ENCODE assay signal across 1 cellular context in the genomic region with DNA sequence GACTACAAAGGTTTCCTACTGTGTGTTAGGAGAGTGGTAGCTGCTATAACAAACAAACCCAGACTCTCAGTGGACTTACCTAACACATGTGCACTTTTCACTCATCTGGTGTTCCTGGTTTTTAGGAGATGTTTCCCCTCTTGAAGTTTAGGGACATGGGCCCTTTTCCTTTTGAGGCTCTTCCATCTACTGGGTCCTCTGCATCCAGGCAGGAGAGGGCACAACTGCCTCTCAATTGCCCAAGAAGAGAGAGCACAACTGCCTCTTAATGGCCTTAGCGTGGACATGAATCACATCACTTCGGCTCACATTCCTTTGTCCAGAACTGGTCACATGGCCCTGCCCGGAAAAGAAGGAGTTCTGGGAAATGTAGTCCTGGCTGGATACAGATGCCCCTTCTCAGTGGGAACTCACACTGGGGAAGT.
TF ChIP-seq lines count a peak whose summit lies in the region.

No MANE protein-coding gene starts in this region.

TF ChIP-seq in SK-N-SH, 30 proteins besides CTCF, POLR2A, EP300 and RAD21 (continued from another document):
- peak; percentile 95 for TF ChIP-seq USF1 (IDR thresholded peaks at IDR 0.05; ENCODE audit: borderline replicate concordance, low read depth)
- TF ChIP-seq, protein P1, sequence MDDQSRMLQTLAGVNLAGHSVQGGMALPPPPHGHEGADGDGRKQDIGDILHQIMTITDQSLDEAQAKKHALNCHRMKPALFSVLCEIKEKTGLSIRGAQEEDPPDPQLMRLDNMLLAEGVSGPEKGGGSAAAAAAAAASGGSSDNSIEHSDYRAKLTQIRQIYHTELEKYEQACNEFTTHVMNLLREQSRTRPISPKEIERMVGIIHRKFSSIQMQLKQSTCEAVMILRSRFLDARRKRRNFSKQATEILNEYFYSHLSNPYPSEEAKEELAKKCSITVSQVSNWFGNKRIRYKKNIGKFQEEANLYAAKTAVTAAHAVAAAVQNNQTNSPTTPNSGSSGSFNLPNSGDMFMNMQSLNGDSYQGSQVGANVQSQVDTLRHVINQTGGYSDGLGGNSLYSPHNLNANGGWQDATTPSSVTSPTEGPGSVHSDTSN (IDR thresholded peaks at IDR 0.05): no peak
- TF ChIP-seq GABPA (IDR thresholded peaks at IDR 0.05; ENCODE audit: low read depth): peak; percentile 57
- TF ChIP-seq, protein P2, sequence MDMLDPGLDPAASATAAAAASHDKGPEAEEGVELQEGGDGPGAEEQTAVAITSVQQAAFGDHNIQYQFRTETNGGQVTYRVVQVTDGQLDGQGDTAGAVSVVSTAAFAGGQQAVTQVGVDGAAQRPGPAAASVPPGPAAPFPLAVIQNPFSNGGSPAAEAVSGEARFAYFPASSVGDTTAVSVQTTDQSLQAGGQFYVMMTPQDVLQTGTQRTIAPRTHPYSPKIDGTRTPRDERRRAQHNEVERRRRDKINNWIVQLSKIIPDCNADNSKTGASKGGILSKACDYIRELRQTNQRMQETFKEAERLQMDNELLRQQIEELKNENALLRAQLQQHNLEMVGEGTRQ (IDR thresholded peaks at IDR 0.05; ENCODE audit: borderline replicate concordance, low read depth, low read length): peak; percentile 58
- TF ChIP-seq, protein P3, sequence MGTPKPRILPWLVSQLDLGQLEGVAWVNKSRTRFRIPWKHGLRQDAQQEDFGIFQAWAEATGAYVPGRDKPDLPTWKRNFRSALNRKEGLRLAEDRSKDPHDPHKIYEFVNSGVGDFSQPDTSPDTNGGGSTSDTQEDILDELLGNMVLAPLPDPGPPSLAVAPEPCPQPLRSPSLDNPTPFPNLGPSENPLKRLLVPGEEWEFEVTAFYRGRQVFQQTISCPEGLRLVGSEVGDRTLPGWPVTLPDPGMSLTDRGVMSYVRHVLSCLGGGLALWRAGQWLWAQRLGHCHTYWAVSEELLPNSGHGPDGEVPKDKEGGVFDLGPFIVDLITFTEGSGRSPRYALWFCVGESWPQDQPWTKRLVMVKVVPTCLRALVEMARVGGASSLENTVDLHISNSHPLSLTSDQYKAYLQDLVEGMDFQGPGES (IDR thresholded peaks at IDR 0.05; ENCODE audit: low read depth, low read length): no peak
TF ChIP-seq in SK-N-SH: peak in this region for 5.
